Comparison of ENCODE assay signal across 1 cellular context in genomic region chr1:42950146-42950480, GRCh38.
A peak's percentile ranks its signal among the peaks of the same experiment; 100 is the strongest.
TF ChIP-seq lines count a peak whose summit lies in the region.

No MANE protein-coding gene starts in this region.

TF ChIP-seq in K562, 482 proteins besides CTCF, POLR2A, EP300 and RAD21 (continued from another document):
- peak; percentile 95 for TF ChIP-seq ZBTB40 (IDR thresholded peaks at IDR 0.05)
- TF ChIP-seq ZBTB40 (CRISPR knock-in tag; IDR thresholded peaks at IDR 0.05) = peak; percentile 92
- TF ChIP-seq NFE2 (IDR thresholded peaks at IDR 0.05; ENCODE audit: low read depth) = no peak
- TF ChIP-seq KLF6 (CRISPR knock-in tag; IDR thresholded peaks at IDR 0.05; ENCODE audit: borderline replicate concordance) = no peak
- TF ChIP-seq PKNOX1 (IDR thresholded peaks at IDR 0.05) = peak; percentile 72
TF ChIP-seq in K562: peak in this region for 2.
